ENCODE assay signal across 26 cellular contexts in genomic region chr7:30281263-30281662, GRCh38. TPM values are rescaled to one million over a fixed set of nuclear protein-coding genes. Genes with fewer than 3 reads are reported as not detected.
A peak's percentile ranks its signal among the peaks of the same experiment; 100 is the strongest.
DNase-seq lines count a peak whose midpoint lies in the region; ATAC-seq and TF ChIP-seq lines count a peak whose summit lies in the region.
"Had no signal": no experiment of that assay in that cellular context is flagged by ENCODE, and none has a peak within 500 bp of the region (broad histone marks: within the 10 kb centered on the region; RNA-seq: fewer than 3 reads in every experiment).

No MANE protein-coding gene starts in this region.

- no peaks in the 10 kb centered on the region for H3K4me1 ChIP-seq in uterus
- H3K4me1 ChIP-seq: parathyroid adenoma had no signal

- H3K27me3 ChIP-seq in uterus: no peaks in the 10 kb centered on the region

- CTCF ChIA-PET in WTC11 (lab: Charles Lee): interaction anchor here (0.6 to 1.4 kb wide), 2 partner anchors 49 to 282 kb away, joined by 3 to 4 read pairs; no protein-coding TSS in a partner anchor

- POLR2A ChIA-PET in WTC11 (lab: Charles Lee): no interaction called here

- H3K4me1 Mint-ChIP-seq in natural killer cell: peaks cover 28 to 31% of the 10 kb centered on the region in 2 donors
- H3K4me1 Mint-ChIP-seq in natural killer cell treated with Interleukin-12 subunit alpha and Interleukin-12 subunit beta and Interleukin-15 and Interleukin-18, amount 100 ng/mL, for 72 hours (ENCODE audit: low read depth in 2 of 2): peaks cover 15 to 21% of the 10 kb centered on the region in 2 donors
- peaks cover 24% of the 10 kb centered on the region for H3K4me1 Mint-ChIP-seq in WTC11
- peaks cover 23% of the 10 kb centered on the region for H3K4me1 Mint-ChIP-seq in memory B cell

- H3K36me3 Mint-ChIP-seq in natural killer cell (peaks cover 6% of the 10 kb centered on the region), WTC11 (no peaks in the 10 kb centered on the region; the same call in 1 of the 2 replicates), memory B cell (peaks cover 6% of the 10 kb centered on the region)
- H3K36me3 Mint-ChIP-seq in natural killer cell treated with Interleukin-12 subunit alpha and Interleukin-12 subunit beta and Interleukin-15 and Interleukin-18, amount 100 ng/mL, for 72 hours: peaks cover 7% of the 10 kb centered on the region
- H3K36me3 Mint-ChIP-seq: activated naive CD8-positive, alpha-beta T cell had no signal

- DNase-seq in natural killer cell (no peak), WTC11 (ENCODE audit: low spot score) (no peak), memory B cell (ENCODE audit: low spot score in 2 of 2) (no peak), hepatic stellate cell (ENCODE audit: low spot score) (no peak), uterus (no peak), SIG-M5 treated with dmso at 0.1 percent for 504 hours (lab: John Stamatoyannopoulos, UW; ENCODE audit: unreplicated experiment) (no peak), NCI-H128 (lab: John Stamatoyannopoulos, UW; ENCODE audit: unreplicated experiment) (no peak)
- no peak for DNase-seq in natural killer cell treated with Interleukin-12 subunit alpha and Interleukin-12 subunit beta and Interleukin-15 and Interleukin-18, amount 100 ng/mL, for 72 hours (ENCODE audit: low spot score)
- DNase-seq: activated B cell treated with CpG ODN at 0.5 μM for 24 hours; activated CD4-positive, alpha-beta T cell treated with anti-CD3 and anti-CD28 coated beads, Interleukin-2, amount 50 U/mL, for 4 hours; activated CD8-positive, alpha-beta memory T cell treated with anti-CD3 and anti-CD28 coated beads, Interleukin-2, amount 50 U/mL, for 4 hours; AML-193; central memory CD4-positive, alpha-beta T cell; H7; mesenchymal stem cell; naive B cell; NCI-H1048; NCI-H187 treated with DMSO at 0.1 percent for 48 hours; NCI-H69; right cardiac atrium; SK-N-SH; stimulated activated CD4-positive, alpha-beta T cell treated with anti-CD3 and anti-CD28 coated beads, Interleukin-4, amount 100 ng/mL, for 1 hour; stimulated activated naive CD4-positive, alpha-beta T cell had no signal

- no peak overlapping the region for H3K4me3 ChIP-seq in uterus

- peak overlapping the region; percentile 53 for H3K4me3 Mint-ChIP-seq in natural killer cell
- no peak overlapping the region for H3K4me3 Mint-ChIP-seq in natural killer cell treated with Interleukin-12 subunit alpha and Interleukin-12 subunit beta and Interleukin-15 and Interleukin-18, amount 100 ng/mL, for 72 hours
- H3K4me3 Mint-ChIP-seq in WTC11: no peak overlapping the region
- H3K4me3 Mint-ChIP-seq in memory B cell: no peak overlapping the region
- H3K4me3 Mint-ChIP-seq: activated B cell treated with CpG ODN at 0.5 μM for 24 hours; activated naive CD8-positive, alpha-beta T cell had no signal

- intact Hi-C loops in natural killer cell (cut with micrococcal nuclease) (loop anchor here (10.0 kb wide), 1 partner anchor 146 kb away; the partner anchor contains the start of gene MTURN), uterus (cut with DNase I; ENCODE audit: low total_unique reads) (loop anchor here (5.0 kb wide), 1 partner anchor 131 kb away; no protein-coding TSS in a partner anchor)

- no peaks in the 10 kb centered on the region for H3K27me3 Mint-ChIP-seq in natural killer cell (ENCODE audit: low read depth in 2 of 2)
- H3K27me3 Mint-ChIP-seq in natural killer cell treated with Interleukin-12 subunit alpha and Interleukin-12 subunit beta and Interleukin-15 and Interleukin-18, amount 100 ng/mL, for 72 hours: no peaks in the 10 kb centered on the region
- peaks cover 2% of the 10 kb centered on the region; the same call in 1 of the 2 replicates for H3K27me3 Mint-ChIP-seq in WTC11 (ENCODE audit: low read depth)
- no peaks in the 10 kb centered on the region for H3K27me3 Mint-ChIP-seq in memory B cell
- H3K27me3 Mint-ChIP-seq: activated B cell treated with CpG ODN at 0.5 μM for 24 hours; activated naive CD8-positive, alpha-beta T cell; naive B cell had no signal

- H3K9me3 ChIP-seq in uterus: no peaks in the 10 kb centered on the region
- H3K9me3 ChIP-seq: SK-N-SH had no signal

- no peak for TF ChIP-seq CTCF in natural killer cell (IDR thresholded peaks at IDR 0.05)
- no peak for TF ChIP-seq CTCF in WTC11 (IDR thresholded peaks at IDR 0.05)
- no peak for TF ChIP-seq CTCF in uterus (IDR thresholded peaks at IDR 0.05)

- no peaks in the 10 kb centered on the region for H3K36me3 ChIP-seq in uterus

- H3K9me3 Mint-ChIP-seq in natural killer cell: peaks cover 0 to 5% of the 10 kb centered on the region in 2 donors
- H3K9me3 Mint-ChIP-seq in natural killer cell treated with Interleukin-12 subunit alpha and Interleukin-12 subunit beta and Interleukin-15 and Interleukin-18, amount 100 ng/mL, for 72 hours: no peaks in the 10 kb centered on the region
- H3K9me3 Mint-ChIP-seq in WTC11: no peaks in the 10 kb centered on the region
- no peaks in the 10 kb centered on the region for H3K9me3 Mint-ChIP-seq in memory B cell

- H3K27ac ChIP-seq in uterus: no peak overlapping the region
- H3K27ac ChIP-seq: parathyroid adenoma had no signal

- TF ChIP-seq POLR2A in uterus (IDR thresholded peaks at IDR 0.05): no peak

- H3K27ac Mint-ChIP-seq in natural killer cell (peak overlapping the region; percentile 46 to 56), WTC11 (peak overlapping the region; percentile 61; the same call in 1 of the 2 replicates), memory B cell (peak overlapping the region; percentile 25)
- H3K27ac Mint-ChIP-seq in natural killer cell treated with Interleukin-12 subunit alpha and Interleukin-12 subunit beta and Interleukin-15 and Interleukin-18, amount 100 ng/mL, for 72 hours: no peak overlapping the region
- H3K27ac Mint-ChIP-seq: activated B cell treated with CpG ODN at 0.5 μM for 24 hours; activated naive CD8-positive, alpha-beta T cell; activated T-helper 2 cell treated with anti-CD3 and anti-CD28 coated beads, Interferon-gamma antibody, Interleukin-2, Interleukin-4, amounts not matched to agents 10 μg/mL and 5 μg/mL and 100 μg/mL, durations not matched to agents 14 hours and 24 hours and 36 hours had no signal

- ATAC-seq in natural killer cell (no peak), WTC11 (no peak), memory B cell (ENCODE audit: low read depth) (no peak)
- no peak for ATAC-seq in natural killer cell treated with Interleukin-12 subunit alpha and Interleukin-12 subunit beta and Interleukin-15 and Interleukin-18, amount 100 ng/mL, for 72 hours
- ATAC-seq: right cardiac atrium had no signal

TF ChIP-seq in WTC11, 78 proteins besides CTCF, POLR2A, EP300 and RAD21 (continues in another document):
- TF ChIP-seq NR1H2 (CRISPR knock-in tag; IDR thresholded peaks at IDR 0.05) (no peak), GABPB1 (CRISPR knock-in tag; IDR thresholded peaks at IDR 0.05) (no peak), OVOL2 (CRISPR knock-in tag; IDR thresholded peaks at IDR 0.05; ENCODE audit: borderline replicate concordance) (no peak), E2F5 (CRISPR knock-in tag; IDR thresholded peaks at IDR 0.05) (no peak), HMGXB4 (CRISPR knock-in tag; IDR thresholded peaks at IDR 0.05) (no peak), ZNF396 (CRISPR knock-in tag; IDR thresholded peaks at IDR 0.05; ENCODE audit: borderline replicate concordance) (no peak), USF1 (CRISPR knock-in tag; IDR thresholded peaks at IDR 0.05) (no peak), ATF1 (CRISPR knock-in tag; IDR thresholded peaks at IDR 0.05) (no peak), E2F4 (CRISPR knock-in tag; IDR thresholded peaks at IDR 0.05; ENCODE audit: borderline replicate concordance, low read depth) (no peak), CBFB (CRISPR knock-in tag; IDR thresholded peaks at IDR 0.05; ENCODE audit: low read depth) (no peak), FOXK1 (CRISPR knock-in tag; IDR thresholded peaks at IDR 0.05) (no peak)

RNA-seq across cellular contexts. Expression of gene ZNRF2, which starts 3.1 kb away (rescaled TPM):
- 10 to 100 TPM; 35.0 to 43.7 (median 36.3) TPM for total RNA-seq in natural killer cell
- total RNA-seq in natural killer cell treated with Interleukin-12 subunit alpha and Interleukin-12 subunit beta and Interleukin-15 and Interleukin-18, amount 100 ng/mL, for 72 hours: 10 to 100 TPM; 10.4 to 12.3 TPM
- total RNA-seq in WTC11 (2021): 16.8 to 18.2 TPM (median 17.8 TPM) in 3 replicates
- total RNA-seq in uterus: 10 to 100 TPM; 22.0 to 40.6 (median 27.3) TPM

Comparison
In these comparisons a context has a peak if more than half of its experiments do, and no peak if none do; other contexts are left out.
1. H3K27ac Mint-ChIP-seq: peak in natural killer cell (2 of 2), WTC11 (single experiment) and memory B cell (single experiment); none in natural killer cell treated with Interleukin-12 subunit alpha and Interleukin-12 subunit beta and Interleukin-15 and Interleukin-18, amount 100 ng/mL, for 72 hours (0 of 2).